22 cellular contexts compared by ENCODE assay signal in the genomic region with DNA sequence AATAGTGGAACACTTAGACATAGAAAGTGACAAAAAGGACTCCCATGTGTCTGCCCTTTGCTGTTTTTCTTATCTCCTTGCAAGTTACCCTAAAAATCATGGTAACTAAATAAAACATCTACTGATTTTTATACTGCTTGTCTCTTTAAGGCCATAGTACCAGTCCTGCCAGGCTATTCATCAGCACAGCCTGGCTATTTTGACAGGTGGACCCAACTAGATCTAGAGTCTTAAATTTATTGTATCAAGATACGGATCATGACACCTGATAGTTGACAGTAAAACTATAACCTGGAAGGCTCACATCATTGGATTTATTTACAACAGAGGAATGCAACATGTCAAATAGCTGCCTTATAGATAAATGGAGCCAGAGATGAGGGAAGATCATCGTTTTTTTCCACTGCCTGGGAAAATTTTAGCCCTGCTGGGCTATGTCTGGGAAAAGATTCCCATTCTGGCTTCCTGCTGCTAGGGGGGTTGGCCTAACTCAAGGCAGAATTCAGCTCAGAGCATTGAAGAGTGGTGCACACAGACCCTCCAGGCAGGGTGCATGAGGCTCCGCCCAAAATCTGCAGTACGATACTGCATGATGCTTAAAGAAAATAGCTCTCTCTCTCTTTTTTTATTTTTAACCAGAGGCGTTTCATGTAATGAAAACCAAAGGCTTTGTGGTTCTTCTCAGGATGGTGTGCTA.
DNase-seq lines count a peak whose midpoint lies in the region; ATAC-seq, FAIRE-seq and TF ChIP-seq lines count a peak whose summit lies in the region.
"Had no signal": no experiment of that assay in that cellular context is flagged by ENCODE, and none has a peak within 500 bp of the region (broad histone marks: within the 10 kb centered on the region; RNA-seq: fewer than 3 reads in every experiment).

No MANE protein-coding gene starts in this region.

- H3K4me3 ChIP-seq in SK-N-MC: 0 out of 2 replicates have a peak overlapping the region, but pooled peaks have one; percentile 25
- no peak overlapping the region for H3K4me3 ChIP-seq in mucosa of descending colon
- H3K4me3 ChIP-seq: GM23338 had no signal

- H3K9me3 ChIP-seq in SK-N-MC (ENCODE audit: low read depth, low read length) (no peaks in the 10 kb centered on the region), mucosa of descending colon (no peaks in the 10 kb centered on the region)
- H3K9me3 ChIP-seq: BE2C had no signal

- no peak overlapping the region for H3K27ac ChIP-seq in SK-N-MC

- FAIRE-seq in GM19239 (lab: Jason Lieb, UNC): no peak
- FAIRE-seq: D721Med, G401.6 had no signal

- H3K9ac ChIP-seq in SK-N-MC (ENCODE audit: insufficient read length): no peak overlapping the region

- TF ChIP-seq CTCF in mucosa of descending colon (IDR thresholded peaks at IDR 0.05): no peak

- DNase-seq in Caki2 (ENCODE audit: low read depth) (peak; percentile 33), NCI-H1092 treated with DMSO at 0.1 percent for 48 hours (lab: John Stamatoyannopoulos, UW) (peak; percentile 44), SK-N-MC (ENCODE audit: low read depth, low spot score) (peak; percentile 14), mucosa of descending colon (no peak), GM19239 (ENCODE audit: insufficient read length, low spot score) (no peak), GOT3 (lab: John Stamatoyannopoulos, UW) (no peak)
- DNase-seq: BE2C; CD4-positive, alpha-beta T cell; DND-41; KG1; NCI-H1048; NCI-H187 treated with DMSO at 0.1 percent for 48 hours; NK-92 treated with Interleukin-12 subunit alpha and Interleukin-12 subunit beta, amount 100 ng/mL, for 24 hours; OCI-M1; RPMI8226; SIG-M5; T-helper 2 cell had no signal

- ATAC-seq in mucosa of descending colon (peak; percentile 60), GM21576 (IDR thresholded peaks at IDR 0.05; ENCODE audit: unreplicated experiment) (no peak), GM18868 (IDR thresholded peaks at IDR 0.05; ENCODE audit: unreplicated experiment) (no peak)
- ATAC-seq: GM23338 had no signal

- intact Hi-C loops in mucosa of descending colon (cut with DNase I, micrococcal nuclease): no loop called here

- no peaks in the 10 kb centered on the region for H3K4me1 ChIP-seq in mucosa of descending colon (ENCODE audit: low read depth)
- H3K4me1 ChIP-seq: BE2C had no signal

- in situ Hi-C loops in Caki2 (cut with HindIII; ENCODE audit: low pct_unique_long_range_greater_than_20kb, low sequenced_read_pairs): no loop called here

- H3K36me3 ChIP-seq in SK-N-MC (ENCODE audit: insufficient read depth, low read length) (no peaks in the 10 kb centered on the region), mucosa of descending colon (ENCODE audit: low read depth) (no peaks in the 10 kb centered on the region)
- H3K36me3 ChIP-seq: BE2C had no signal

Comparison
In these comparisons a context has a peak if more than half of its experiments do, and no peak if none do; other contexts are left out.
1. DNase-seq: peak in Caki2 (single experiment), NCI-H1092 treated with DMSO at 0.1 percent for 48 hours (single experiment) and SK-N-MC (single experiment); none in mucosa of descending colon (0 of 3), GM19239 (single experiment) and GOT3 (single experiment).